8 cellular contexts compared by ENCODE assay signal in genomic region chrX:49040376-49040955, GRCh38. TPM values are rescaled to one million over a fixed set of nuclear protein-coding genes. Genes with fewer than 3 reads are reported as not detected.
DNase-seq lines count a peak whose midpoint lies in the region; ATAC-seq and TF ChIP-seq lines count a peak whose summit lies in the region.

No MANE protein-coding gene starts in this region.

- H3K4me1 ChIP-seq in DND-41 (ENCODE audit: insufficient read depth, low read length) (peaks cover 48% of the 10 kb centered on the region), esophagus squamous epithelium (peaks cover 3 to 40% (median 20%) of the 10 kb centered on the region in 3 donors), prostate gland (replicated peaks) (no peaks in the 10 kb centered on the region)

- peaks cover 19% of the 10 kb centered on the region for H3K79me2 ChIP-seq in DND-41 (ENCODE audit: insufficient read depth, low read length)

- H3K9me3 ChIP-seq in DND-41 (ENCODE audit: insufficient read depth, low read length, severe bottlenecking) = no peaks in the 10 kb centered on the region
- H3K9me3 ChIP-seq in esophagus squamous epithelium = no peaks in the 10 kb centered on the region
- H3K9me3 ChIP-seq in prostate gland = no peaks in the 10 kb centered on the region

- ATAC-seq in DND-41 (ENCODE audit: insufficient read depth, low read depth) = no peak
- ATAC-seq in HG02973 (IDR thresholded peaks at IDR 0.05; ENCODE audit: unreplicated experiment) = no peak

- TF ChIP-seq POLR2A in esophagus squamous epithelium (IDR thresholded peaks at IDR 0.05) (no peak), prostate gland (IDR thresholded peaks at IDR 0.05) (no peak)

- DNase-seq in DND-41 = no peak
- peak; percentile 34 for DNase-seq in RPMI7951 (ENCODE audit: low read depth)
- DNase-seq in esophagus squamous epithelium (lab: John Stamatoyannopoulos, UW) = no peak
- no peak for DNase-seq in prostate gland (ENCODE audit: low spot score)
- DNase-seq in DMS153 (lab: John Stamatoyannopoulos, UW) = no peak
- no peak for DNase-seq in islet precursor cell
- no peak for DNase-seq in activated CD8-positive, alpha-beta memory T cell treated with anti-CD3 and anti-CD28 coated beads, Interleukin-2, amount 50 U/mL, for 48 hours

- 15 to 62% methylated on average over 7 of the region's 7 CpGs for WGBS in esophagus squamous epithelium, 2 donors
- 17% methylated on average over 7 of the region's 7 CpGs for WGBS in prostate gland

- no peaks in the 10 kb centered on the region for H3K27me3 ChIP-seq in DND-41 (ENCODE audit: insufficient read depth, low read length, poor library complexity)
- H3K27me3 ChIP-seq in esophagus squamous epithelium = no peaks in the 10 kb centered on the region
- H3K27me3 ChIP-seq in prostate gland (replicated peaks; ENCODE audit: insufficient read depth) = no peaks in the 10 kb centered on the region

- no peak overlapping the region for H2AFZ ChIP-seq in DND-41 (ENCODE audit: low read depth, low read length)

- no peaks in the 10 kb centered on the region for H4K20me1 ChIP-seq in DND-41 (ENCODE audit: insufficient read depth, low read length)

- H3K27ac ChIP-seq in DND-41 (ENCODE audit: low read length) (peak overlapping the region; percentile 60; the same call in 1 of the 2 replicates), esophagus squamous epithelium (peak overlapping the region; percentile 70 to 99 (median 98)), prostate gland (peak overlapping the region; percentile 74 to 95)

- no peak overlapping the region for H3K4me3 ChIP-seq in DND-41 (ENCODE audit: low read depth in 1 of 2, low read length in 2 of 2)
- peak overlapping the region in 3 of 4 donors; percentile 25 to 83 (median 82) for H3K4me3 ChIP-seq in esophagus squamous epithelium
- no peak overlapping the region for H3K4me3 ChIP-seq in prostate gland

- intact Hi-C loops in esophagus squamous epithelium (cut with DNase I) = no loop called here
- intact Hi-C loops in prostate gland (cut with DNase I) = loop anchor here (5.0 to 10.0 kb wide), 3 partner anchors 38 to 236 kb away; partner anchors contain the start of genes GRIPAP1, HDAC6, PIM2 and SLC35A2

- 0 out of 2 replicates have a peak overlapping the region, but pooled peaks have one; percentile 33 for H3K9ac ChIP-seq in DND-41 (ENCODE audit: low read depth, low read length)

- H3K4me2 ChIP-seq in DND-41 (ENCODE audit: insufficient read depth, low read length) = peak overlapping the region; percentile 51; the same call in 1 of the 2 replicates

- peaks cover 19% of the 10 kb centered on the region for H3K36me3 ChIP-seq in DND-41 (ENCODE audit: insufficient read depth, low read length)
- H3K36me3 ChIP-seq in esophagus squamous epithelium = peaks cover 8 to 41% (median 10%) of the 10 kb centered on the region in 3 donors
- no peaks in the 10 kb centered on the region for H3K36me3 ChIP-seq in prostate gland

- TF ChIP-seq CTCF in DND-41 (IDR thresholded peaks at IDR 0.05; ENCODE audit: borderline replicate concordance, extremely low read depth, low read length, poor library complexity, severe bottlenecking) = no peak
- TF ChIP-seq CTCF in esophagus squamous epithelium (IDR thresholded peaks at IDR 0.05) = no peak
- TF ChIP-seq CTCF in prostate gland (IDR thresholded peaks at IDR 0.05) = no peak

RNA-seq across cellular contexts. Expression of gene TFE3, which starts 2.7 kb away (rescaled TPM):
- total RNA-seq in RPMI7951 (2014; rRNA removed; shearing (Covaris generic)) = 46.8 and 49.0 TPM in 2 replicates
- total RNA-seq in esophagus squamous epithelium (10 to 100 TPM; 24.3 to 48.4 (median 43.1) TPM), prostate gland (10 to 100 TPM; 44.6 to 88.4 TPM)

RNA-seq across cellular contexts. Expression of gene CCDC120, which starts 18.3 kb away (rescaled TPM):
- total RNA-seq in RPMI7951 (2014; rRNA removed; shearing (Covaris generic)) = 0.72 and 1.1 TPM in 2 replicates
- total RNA-seq in esophagus squamous epithelium = 10 to 100 TPM; 11.7 to 40.3 (median 22.6) TPM
- 10 to 100 TPM; 12.3 to 15.0 TPM for total RNA-seq in prostate gland

RNA-seq across cellular contexts. Expression of gene PRAF2, which starts 33.3 kb away (rescaled TPM):
- total RNA-seq in RPMI7951 (2014; rRNA removed; shearing (Covaris generic)) = 19.9 and 21.1 TPM in 2 replicates
- total RNA-seq in esophagus squamous epithelium (1 to 10 TPM; 2.3 to 9.5 (median 5.9) TPM), prostate gland (10 to 100 TPM; 13.9 to 42.9 TPM)

RNA-seq across cellular contexts. Expression of gene GRIPAP1, which starts 38.4 kb away (rescaled TPM):
- total RNA-seq in RPMI7951 (2014; rRNA removed; shearing (Covaris generic)) = 17.7 and 18.3 TPM in 2 replicates
- total RNA-seq in esophagus squamous epithelium = 10 to 100 TPM; 15.4 to 28.4 (median 22.9) TPM
- total RNA-seq in prostate gland = 10 to 100 TPM; 26.9 to 62.4 TPM

RNA-seq across cellular contexts. Expression of gene WDR45, which starts 39.2 kb away (rescaled TPM):
- total RNA-seq in RPMI7951 (2014; rRNA removed; shearing (Covaris generic)) = 65.5 and 76.1 TPM in 2 replicates
- total RNA-seq in esophagus squamous epithelium = 10 to 100 TPM; 30.1 to 78.0 (median 37.0) TPM
- total RNA-seq in prostate gland = 10 to 100 TPM; 67.8 to 93.6 TPM

Comparison
In these comparisons a context has a peak if more than half of its experiments do, and no peak if none do; other contexts are left out.
1. H3K4me3 ChIP-seq: peak in esophagus squamous epithelium (3 of 4); none in DND-41 (0 of 2) and prostate gland (0 of 2).
2. Peak in every context shown above with its lines, with median percentiles within 50 percentile points of each other: H3K27ac ChIP-seq.